15 cellular contexts compared by ENCODE assay signal in genomic region chr10:120927352-120927751, GRCh38.
DNase-seq lines count a peak whose midpoint lies in the region; ATAC-seq and TF ChIP-seq lines count a peak whose summit lies in the region.
"Had no signal": no experiment of that assay in that cellular context is flagged by ENCODE, and none has a peak within 500 bp of the region (broad histone marks: within the 10 kb centered on the region; RNA-seq: fewer than 3 reads in every experiment).

No MANE protein-coding gene starts in this region.

- H3K36me3 ChIP-seq in right atrium auricular region (no peaks in the 10 kb centered on the region), endodermal cell (ENCODE audit: control insufficient read depth, insufficient read depth, low read length) (no peaks in the 10 kb centered on the region), Caco-2 (ENCODE audit: control insufficient read depth, insufficient read depth, low read length) (no peaks in the 10 kb centered on the region)
- H3K36me3 ChIP-seq: BLaER1 had no signal

- 90 to 93% methylated on average over 4 of the region's 4 CpGs for WGBS in endodermal cell (ENCODE audit: insufficient coverage in 1 of 2, insufficient read length in 1 of 2), 2 experiments

- TF ChIP-seq CTCF in right atrium auricular region (IDR thresholded peaks at IDR 0.05): no peak
- TF ChIP-seq CTCF in endodermal cell (conservative IDR thresholded peaks at IDR 0.05): no peak
- TF ChIP-seq CTCF in osteocyte (IDR thresholded peaks at IDR 0.05): no peak
- TF ChIP-seq CTCF in Caco-2 (IDR thresholded peaks at IDR 0.05; ENCODE audit: insufficient read depth in 1 of 2, low read depth in 1 of 2, low read length in 1 of 2, severe bottlenecking in 1 of 2, unreplicated experiment in 1 of 2): no peak

- no peaks in the 10 kb centered on the region for H3K9me3 ChIP-seq in right atrium auricular region
- no peaks in the 10 kb centered on the region for H3K9me3 ChIP-seq in endodermal cell (ENCODE audit: control insufficient read depth, low read length)
- H3K9me3 ChIP-seq in Caco-2: no peaks in the 10 kb centered on the region
- H3K9me3 ChIP-seq: BLaER1 had no signal

- no TSS peak for BruUV-seq in Caco-2 (replicated peaks; lab: Mats Ljungman, UMichigan)

- CTCF ChIA-PET in Caco-2 (lab: Charles Lee): no interaction called here

- H3K4me3 ChIP-seq in right atrium auricular region (no peak overlapping the region), endodermal cell (ENCODE audit: low read length) (no peak overlapping the region), Caco-2 (ENCODE audit: low read depth, low read length) (no peak overlapping the region)
- H3K4me3 ChIP-seq: BLaER1, GM23338 had no signal

- H3K27ac Mint-ChIP-seq in endodermal cell: no peak overlapping the region
- no peak overlapping the region for H3K27ac Mint-ChIP-seq in osteocyte (ENCODE audit: unreplicated experiment)
- no peak overlapping the region for H3K27ac Mint-ChIP-seq in Caco-2 (ENCODE audit: unreplicated experiment)
- H3K27ac Mint-ChIP-seq: CD14-positive monocyte, GM23338 had no signal

- H3K4me3 Mint-ChIP-seq in endodermal cell: no peak overlapping the region
- no peak overlapping the region for H3K4me3 Mint-ChIP-seq in osteocyte (ENCODE audit: unreplicated experiment)
- no peak overlapping the region for H3K4me3 Mint-ChIP-seq in Caco-2 (ENCODE audit: unreplicated experiment)
- H3K4me3 Mint-ChIP-seq: CD14-positive monocyte; CD8-positive, alpha-beta memory T cell; GM23338 had no signal

- DNase-seq in right atrium auricular region (ENCODE audit: low spot score) (peak; percentile 21), left ventricle myocardium superior (no peak), endodermal cell (peak; percentile 17), osteocyte (ENCODE audit: extremely low spot score, unreplicated experiment) (peak; percentile 74), Caco-2 (no peak)
- DNase-seq: 8988T; CD8-positive, alpha-beta memory T cell; COR-L47; IMR-90 had no signal

- H3K27ac ChIP-seq in right atrium auricular region (no peak overlapping the region), endodermal cell (ENCODE audit: low read depth, low read length) (no peak overlapping the region)
- H3K27ac ChIP-seq: BLaER1 had no signal

- ATAC-seq in left ventricle myocardium superior (no peak), GM18517 (IDR thresholded peaks at IDR 0.05; ENCODE audit: unreplicated experiment) (no peak), GM21515 (IDR thresholded peaks at IDR 0.05; ENCODE audit: unreplicated experiment) (no peak)
- ATAC-seq: HCT116 had no signal

- H3K4me1 ChIP-seq in right atrium auricular region: no peaks in the 10 kb centered on the region
- H3K4me1 ChIP-seq in endodermal cell (ENCODE audit: control insufficient read depth, insufficient read depth, low read length): no peaks in the 10 kb centered on the region
- no peaks in the 10 kb centered on the region for H3K4me1 ChIP-seq in Caco-2
- H3K4me1 ChIP-seq: BLaER1 had no signal

- H3K9me3 Mint-ChIP-seq in endodermal cell (peaks cover 6% of the 10 kb centered on the region), osteocyte (ENCODE audit: unreplicated experiment) (no peaks in the 10 kb centered on the region), Caco-2 (ENCODE audit: unreplicated experiment) (no peaks in the 10 kb centered on the region)

- peaks cover 10% of the 10 kb centered on the region for H3K4me1 Mint-ChIP-seq in endodermal cell
- no peaks in the 10 kb centered on the region for H3K4me1 Mint-ChIP-seq in osteocyte (ENCODE audit: unreplicated experiment)
- no peaks in the 10 kb centered on the region for H3K4me1 Mint-ChIP-seq in Caco-2 (ENCODE audit: low read depth, unreplicated experiment)
- H3K4me1 Mint-ChIP-seq: CD8-positive, alpha-beta memory T cell had no signal

- H3K27me3 Mint-ChIP-seq in endodermal cell (ENCODE audit: insufficient read depth) (peaks cover 5% of the 10 kb centered on the region), osteocyte (ENCODE audit: unreplicated experiment) (peaks cover 2% of the 10 kb centered on the region), Caco-2 (ENCODE audit: insufficient read depth, unreplicated experiment) (no peaks in the 10 kb centered on the region)

- H3K36me3 Mint-ChIP-seq in endodermal cell (ENCODE audit: low read depth) (no peaks in the 10 kb centered on the region), osteocyte (ENCODE audit: unreplicated experiment) (no peaks in the 10 kb centered on the region), Caco-2 (ENCODE audit: insufficient read depth, unreplicated experiment) (no peaks in the 10 kb centered on the region)
- H3K36me3 Mint-ChIP-seq: CD14-positive monocyte had no signal

- POLR2A ChIA-PET in Caco-2 (lab: Charles Lee): no interaction called here

- H3K27me3 ChIP-seq in right atrium auricular region (no peaks in the 10 kb centered on the region), endodermal cell (ENCODE audit: control insufficient read depth, insufficient read depth, low read length, poor library complexity, severe bottlenecking) (no peaks in the 10 kb centered on the region), Caco-2 (replicated peaks; ENCODE audit: control insufficient read depth, insufficient read depth, low read length) (no peaks in the 10 kb centered on the region)
- H3K27me3 ChIP-seq: BLaER1 had no signal

- H3K9ac ChIP-seq in endodermal cell (ENCODE audit: extremely low read depth, low read length, poor library complexity, severe bottlenecking): no peak overlapping the region
- H3K9ac ChIP-seq: BLaER1 had no signal

- intact Hi-C loops in left ventricle myocardium superior (cut with micrococcal nuclease): no loop called here
- intact Hi-C loops in Caco-2 (cut with micrococcal nuclease; ENCODE audit: unreplicated experiment): no loop called here

Comparison
In these comparisons a context has a peak if more than half of its experiments do, and no peak if none do; other contexts are left out.
1. DNase-seq: peak in right atrium auricular region (single experiment), endodermal cell (single experiment) and osteocyte (single experiment); none in left ventricle myocardium superior (single experiment) and Caco-2 (0 of 2).